Comparison of ENCODE assay signal across 11 cellular contexts in the genomic region with DNA sequence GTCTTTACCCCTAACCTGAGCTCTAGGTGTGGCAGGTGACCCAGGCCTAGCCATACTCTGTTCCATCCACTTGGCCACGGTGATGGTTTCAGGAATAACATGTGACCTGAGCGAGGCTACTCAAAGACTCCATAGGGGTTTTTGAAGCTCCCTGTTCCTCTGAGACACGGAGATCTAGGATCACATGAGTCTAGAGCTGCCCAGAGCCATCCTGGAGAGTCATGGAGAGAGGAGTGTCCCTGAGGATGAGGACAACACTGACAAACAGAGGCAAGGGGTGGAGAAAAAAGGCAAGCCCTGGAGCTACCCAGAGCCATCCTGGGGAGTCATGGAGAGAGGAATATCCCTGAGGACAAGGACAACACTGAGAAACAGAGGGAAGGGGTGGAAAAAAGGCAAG. TPM values are rescaled to one million over a fixed set of nuclear protein-coding genes. Genes with fewer than 3 reads are reported as not detected.
"Had no signal": no experiment of that assay in that cellular context is flagged by ENCODE, and none has a peak within 500 bp of the region (broad histone marks: within the 10 kb centered on the region; RNA-seq: fewer than 3 reads in every experiment).

No MANE protein-coding gene starts in this region.

- ATAC-seq: GM23338, HCT116 had no signal

- H3K27ac ChIP-seq: GM23248 had no signal

- H3K9me3 Mint-ChIP-seq: GM23338, H9, HFFc6 had no signal

- H3K9ac ChIP-seq: GM23248 had no signal

- DNase-seq: GM23248, GOT3, H7, H9, HCEC 1CT, HFFc6 had no signal

- H3K4me3 Mint-ChIP-seq: GM23338, H9, HFFc6 had no signal

- H3K4me1 ChIP-seq: HAP-1 had no signal

- H3K36me3 ChIP-seq: HAP-1 had no signal

- H2AFZ ChIP-seq: GM23248, GM23338 had no signal

- H3K4me2 ChIP-seq: GM23338 had no signal

- H3K4me3 ChIP-seq: GM23248, GM23338, HAP-1 had no signal

- H3K9me3 ChIP-seq: HAP-1 had no signal

- H3K27ac Mint-ChIP-seq: GM23338, HFFc6 had no signal

- H3K4me1 Mint-ChIP-seq: GM23338, H9 had no signal

RNA-seq across cellular contexts. Expression of gene PCA3, which starts 29.5 kb away (rescaled TPM):
- total RNA-seq: GM23248, H1, H4, H7, H9, HFFc6 had no signal
- polyA plus RNA-seq: GM23248, H1 had no signal
